ENCODE assay signal across 9 cellular contexts in genomic region chr22:38240734-38241252, GRCh38. TPM values are rescaled to one million over a fixed set of nuclear protein-coding genes. Genes with fewer than 3 reads are reported as not detected.
DNase-seq lines count a peak whose midpoint lies in the region; ATAC-seq and TF ChIP-seq lines count a peak whose summit lies in the region.
"Had no signal": no experiment of that assay in that cellular context is flagged by ENCODE, and none has a peak within 500 bp of the region (broad histone marks: within the 10 kb centered on the region; RNA-seq: fewer than 3 reads in every experiment).

No MANE protein-coding gene starts in this region.

- peaks cover 54% of the 10 kb centered on the region for H3K4me1 Mint-ChIP-seq in osteocyte (ENCODE audit: unreplicated experiment)
- peaks cover 3% of the 10 kb centered on the region for H3K4me1 Mint-ChIP-seq in activated CD4-positive, alpha-beta T cell treated with anti-CD3 and anti-CD28 coated beads, Interleukin-2, amount 10 ng/mL, durations not matched to agents 24 days and 14 days
- H3K4me1 Mint-ChIP-seq: activated naive CD8-positive, alpha-beta T cell treated with anti-CD3 and anti-CD28 coated beads, Interleukin-2, amount 50 U/mL, for 24 hours had no signal

- 83 to 94% methylated on average over 6 of the region's 6 CpGs for WGBS in testis, 2 donors

- intact Hi-C loops in activated CD4-positive, alpha-beta T cell treated with anti-CD3 and anti-CD28 coated beads, Interleukin-2, amount 10 ng/mL, durations not matched to agents 24 days and 14 days (cut with micrococcal nuclease): no loop called here
- intact Hi-C loops in testis (cut with DNase I; ENCODE audit: low total_unique reads): no loop called here

- peaks cover 25% of the 10 kb centered on the region for H3K4me1 ChIP-seq in testis

- peaks cover 6% of the 10 kb centered on the region for H3K36me3 Mint-ChIP-seq in osteocyte (ENCODE audit: unreplicated experiment)
- H3K36me3 Mint-ChIP-seq in activated CD4-positive, alpha-beta T cell treated with anti-CD3 and anti-CD28 coated beads, Interleukin-2, amount 10 ng/mL, durations not matched to agents 24 days and 14 days (ENCODE audit: low read depth): peaks cover 18% of the 10 kb centered on the region

- TF ChIP-seq CTCF in osteocyte (IDR thresholded peaks at IDR 0.05) (no peak), testis (IDR thresholded peaks at IDR 0.05) (no peak)

- no peaks in the 10 kb centered on the region for H3K27me3 ChIP-seq in testis

- H3K9me3 ChIP-seq in testis: no peaks in the 10 kb centered on the region

- no peaks in the 10 kb centered on the region for H3K27me3 Mint-ChIP-seq in osteocyte (ENCODE audit: unreplicated experiment)
- H3K27me3 Mint-ChIP-seq in activated CD4-positive, alpha-beta T cell treated with anti-CD3 and anti-CD28 coated beads, Interleukin-2, amount 10 ng/mL, durations not matched to agents 24 days and 14 days: no peaks in the 10 kb centered on the region
- H3K27me3 Mint-ChIP-seq: activated naive CD8-positive, alpha-beta T cell treated with anti-CD3 and anti-CD28 coated beads, Interleukin-2, amount 50 U/mL, for 24 hours had no signal

- ATAC-seq in esophagus mucosa: peak; percentile 59
- ATAC-seq: activated naive CD8-positive, alpha-beta T cell treated with anti-CD3 and anti-CD28 coated beads, Interleukin-2, amount 50 U/mL, for 24 hours had no signal

- H3K27ac Mint-ChIP-seq in osteocyte (ENCODE audit: unreplicated experiment): peak overlapping the region; percentile 90
- no peak overlapping the region for H3K27ac Mint-ChIP-seq in activated CD4-positive, alpha-beta T cell treated with anti-CD3 and anti-CD28 coated beads, Interleukin-2, amount 10 ng/mL, durations not matched to agents 24 days and 14 days
- H3K27ac Mint-ChIP-seq: activated naive CD8-positive, alpha-beta T cell treated with anti-CD3 and anti-CD28 coated beads, Interleukin-2, amount 50 U/mL, for 24 hours had no signal

- no peak overlapping the region for H3K4me3 ChIP-seq in testis

- TF ChIP-seq POLR2A in testis (IDR thresholded peaks at IDR 0.05): no peak

- peak overlapping the region; percentile 41 for H3K4me3 Mint-ChIP-seq in osteocyte (ENCODE audit: unreplicated experiment)
- H3K4me3 Mint-ChIP-seq in activated CD4-positive, alpha-beta T cell treated with anti-CD3 and anti-CD28 coated beads, Interleukin-2, amount 10 ng/mL, durations not matched to agents 24 days and 14 days: no peak overlapping the region
- H3K4me3 Mint-ChIP-seq: activated naive CD8-positive, alpha-beta T cell treated with anti-CD3 and anti-CD28 coated beads, Interleukin-2, amount 50 U/mL, for 24 hours had no signal

- no peaks in the 10 kb centered on the region for H3K9me3 Mint-ChIP-seq in osteocyte (ENCODE audit: unreplicated experiment)
- H3K9me3 Mint-ChIP-seq in activated CD4-positive, alpha-beta T cell treated with anti-CD3 and anti-CD28 coated beads, Interleukin-2, amount 10 ng/mL, durations not matched to agents 24 days and 14 days: no peaks in the 10 kb centered on the region
- H3K9me3 Mint-ChIP-seq: activated naive CD8-positive, alpha-beta T cell treated with anti-CD3 and anti-CD28 coated beads, Interleukin-2, amount 50 U/mL, for 24 hours had no signal

- peak; percentile 93 for DNase-seq in EH (ENCODE audit: low read depth)
- DNase-seq in osteocyte (ENCODE audit: extremely low spot score, unreplicated experiment): no peak
- no peak for DNase-seq in NCI-H128 (lab: John Stamatoyannopoulos, UW; ENCODE audit: unreplicated experiment)
- DNase-seq in activated CD4-positive, alpha-beta T cell treated with anti-CD3 and anti-CD28 coated beads, Interleukin-2, amount 10 ng/mL, durations not matched to agents 24 days and 14 days: no peak
- no peak for DNase-seq in MV-4-11 (lab: John Stamatoyannopoulos, UW)
- no peak for DNase-seq in testis
- DNase-seq: activated naive CD8-positive, alpha-beta T cell treated with anti-CD3 and anti-CD28 coated beads, Interleukin-2, amount 50 U/mL, for 24 hours had no signal

- H3K27ac ChIP-seq in testis: no peak overlapping the region

- no peaks in the 10 kb centered on the region for H3K36me3 ChIP-seq in testis (ENCODE audit: low read depth, missing control alignments)

TF ChIP-seq in PFSK-1, 5 proteins besides CTCF, POLR2A, EP300 and RAD21:
- TF ChIP-seq POLR2AphosphoS5 (IDR thresholded peaks at IDR 0.05; ENCODE audit: low read depth, low read length) (no peak), SIN3A (IDR thresholded peaks at IDR 0.05; ENCODE audit: borderline replicate concordance, insufficient read depth, low read length) (0 out of 2 replicates have a peak, but pooled peaks have one; percentile 70), REST (IDR thresholded peaks at IDR 0.05; ENCODE audit: insufficient read depth in 1 of 2, low read depth in 2 of 2, low read length in 2 of 2) (no peak), TAF1 (IDR thresholded peaks at IDR 0.05; ENCODE audit: borderline replicate concordance, insufficient read depth, low read length) (no peak)

RNA-seq across cellular contexts. Expression of gene TMEM184B, which starts 32.0 kb away (rescaled TPM):
- polyA plus RNA-seq in PFSK-1 (2012; ENCODE audit: insufficient read length, low read depth): 70.6 TPM
- 22.6 TPM for total RNA-seq in esophagus mucosa
- 88.0 and 90.5 TPM in 2 replicates for total RNA-seq in osteocyte
- 31.9 and 33.1 TPM in 2 replicates for total RNA-seq in activated CD4-positive, alpha-beta T cell treated with anti-CD3 and anti-CD28 coated beads, Interleukin-2, amount 10 ng/mL, durations not matched to agents 24 days and 14 days
- 10 to 100 TPM; 35.4 to 66.5 TPM for total RNA-seq in testis
- 25.2 TPM for polyA plus RNA-seq in testis (ENCODE audit: insufficient read depth, low read depth, low replicate concordance)

RNA-seq across cellular contexts. Expression of gene MAFF, which starts 39.0 kb away (rescaled TPM):
- polyA plus RNA-seq in PFSK-1 (2012; ENCODE audit: insufficient read length, low read depth): 145 TPM
- total RNA-seq in esophagus mucosa: 35.6 TPM
- total RNA-seq in osteocyte: 9.9 and 17.0 TPM in 2 replicates
- 12.6 and 12.8 TPM in 2 replicates for total RNA-seq in activated CD4-positive, alpha-beta T cell treated with anti-CD3 and anti-CD28 coated beads, Interleukin-2, amount 10 ng/mL, durations not matched to agents 24 days and 14 days
- total RNA-seq in testis: 1 to 10 TPM; 3.7 to 5.8 TPM
- polyA plus RNA-seq in testis (ENCODE audit: insufficient read depth, low read depth, low replicate concordance): 3.2 TPM

RNA-seq across cellular contexts. Expression of gene PLA2G6, which starts 59.2 kb away (rescaled TPM):
- 11.2 TPM for polyA plus RNA-seq in PFSK-1 (2012; ENCODE audit: insufficient read length, low read depth)
- total RNA-seq in esophagus mucosa: 12.8 TPM
- total RNA-seq in osteocyte: 41.6 and 48.8 TPM in 2 replicates
- total RNA-seq in activated CD4-positive, alpha-beta T cell treated with anti-CD3 and anti-CD28 coated beads, Interleukin-2, amount 10 ng/mL, durations not matched to agents 24 days and 14 days: 34.3 and 43.2 TPM in 2 replicates
- total RNA-seq in testis: 100 to 1,000 TPM in 1 of 2 donors, 10 to 100 TPM in 1; 89.4 to 122 TPM
- polyA plus RNA-seq in testis (ENCODE audit: insufficient read depth, low read depth, low replicate concordance): 135 TPM
